In genomic region chr1:26887125-26887524, GRCh38 we compare ENCODE assay signal across 9 cellular contexts. TPM values are rescaled to one million over a fixed set of nuclear protein-coding genes. Genes with fewer than 3 reads are reported as not detected.
DNase-seq lines count a peak whose midpoint lies in the region; ATAC-seq and TF ChIP-seq lines count a peak whose summit lies in the region.
"Had no signal": no experiment of that assay in that cellular context is flagged by ENCODE, and none has a peak within 500 bp of the region (broad histone marks: within the 10 kb centered on the region; RNA-seq: fewer than 3 reads in every experiment).

No MANE protein-coding gene starts in this region.

- H3K27me3 ChIP-seq in CD4-positive, alpha-beta T cell (ENCODE audit: control insufficient read depth, insufficient read depth, low read length): no peaks in the 10 kb centered on the region
- no peaks in the 10 kb centered on the region for H3K27me3 ChIP-seq in right lobe of liver

- TF ChIP-seq CTCF in CD4-positive, alpha-beta T cell (IDR thresholded peaks at IDR 0.05): peak; percentile 31
- TF ChIP-seq CTCF in HFF-Myc (IDR thresholded peaks at IDR 0.05; ENCODE audit: low read depth, low read length, missing control alignments) (peak; percentile 60), right lobe of liver (IDR thresholded peaks at IDR 0.05) (peak; percentile 21 to 46 (median 44))

- peaks cover 44% of the 10 kb centered on the region for H3K4me1 Mint-ChIP-seq in CD4-positive, alpha-beta T cell (ENCODE audit: low read depth)
- H3K4me1 Mint-ChIP-seq in activated naive CD8-positive, alpha-beta T cell (ENCODE audit: low read depth): peaks cover 31% of the 10 kb centered on the region

- H3K27ac Mint-ChIP-seq in CD4-positive, alpha-beta T cell: peak overlapping the region; percentile 75
- peak overlapping the region; percentile 66 for H3K27ac Mint-ChIP-seq in activated naive CD8-positive, alpha-beta T cell

- peak overlapping the region; percentile 90 for H3K4me3 Mint-ChIP-seq in CD4-positive, alpha-beta T cell
- H3K4me3 Mint-ChIP-seq in activated naive CD8-positive, alpha-beta T cell: peak overlapping the region; percentile 73

- no CpG with 5 or more reads among the region's 1 CpG for WGBS in right lobe of liver (ENCODE audit: insufficient coverage, low coverage, low lambda C conversion rate, missing lambda C conversion rate)

- no peaks in the 10 kb centered on the region for H3K9me3 ChIP-seq in CD4-positive, alpha-beta T cell (ENCODE audit: control insufficient read depth, low read length)
- no peaks in the 10 kb centered on the region for H3K9me3 ChIP-seq in right lobe of liver

- intact Hi-C loops in CD4-positive, alpha-beta T cell (cut with DNase I, micrococcal nuclease): no loop called here
- intact Hi-C loops in right lobe of liver (cut with DNase I): loop anchor here in 1 of 2 donors (5.0 kb wide), 1 partner anchor 35 kb away; no protein-coding TSS in a partner anchor

- POLR2A ChIA-PET in CD4-positive, alpha-beta T cell (lab: Charles Lee): interaction anchor here (1.3 kb wide), 1 partner anchor 22 kb away, joined by 6 read pairs; no protein-coding TSS in a partner anchor
- POLR2A ChIA-PET in HEK293T (lab: Yijun Ruan, JAX): interaction anchor here (6.0 kb wide), 1 partner anchor 12 kb away, joined by 64 read pairs; the partner anchor contains the start of gene GPATCH3

- no peaks in the 10 kb centered on the region for H3K9me3 Mint-ChIP-seq in CD4-positive, alpha-beta T cell
- H3K9me3 Mint-ChIP-seq in activated naive CD8-positive, alpha-beta T cell (ENCODE audit: low read depth): no peaks in the 10 kb centered on the region

- H3K4me3 ChIP-seq in HFF-Myc (replicated peaks; ENCODE audit: low read depth, low read length) (no peak overlapping the region), right lobe of liver (no peak overlapping the region)

- CTCF ChIA-PET in CD4-positive, alpha-beta T cell (lab: Charles Lee): interaction anchor here (1.1 to 1.6 kb wide), 4 partner anchors 12 to 32 kb away, joined by 3 to 4 read pairs (median 4); no protein-coding TSS in a partner anchor
- CTCF ChIA-PET in HEK293T (lab: Yijun Ruan, JAX): interaction anchor here (0.8 kb wide), 2 partner anchors 11 to 22 kb away, joined by 3 to 7 read pairs; no protein-coding TSS in a partner anchor

- no peaks in the 10 kb centered on the region for H3K27me3 Mint-ChIP-seq in CD4-positive, alpha-beta T cell
- no peaks in the 10 kb centered on the region for H3K27me3 Mint-ChIP-seq in activated naive CD8-positive, alpha-beta T cell

- H3K27ac ChIP-seq in CD4-positive, alpha-beta T cell (ENCODE audit: low read depth, low read length): no peak overlapping the region
- H3K27ac ChIP-seq in right lobe of liver: no peak overlapping the region

- H3K36me3 ChIP-seq in right lobe of liver: peaks cover 0 to 69% (median 24%) of the 10 kb centered on the region in 4 donors

- peaks cover 88% of the 10 kb centered on the region for H3K36me3 Mint-ChIP-seq in CD4-positive, alpha-beta T cell (ENCODE audit: low read depth)
- H3K36me3 Mint-ChIP-seq in activated naive CD8-positive, alpha-beta T cell: peaks cover 5% of the 10 kb centered on the region

- DNase-seq in CD4-positive, alpha-beta T cell: no peak
- no peak for DNase-seq in HFF-Myc (ENCODE audit: extremely low read depth, low read depth)
- peak in 1 of 3 donors; percentile 7 for DNase-seq in right lobe of liver
- DNase-seq in LoVo (ENCODE audit: low spot score): no peak
- no peak for DNase-seq in HEK293T (ENCODE audit: extremely low spot score)
- no peak for DNase-seq in HuH-7.5 (ENCODE audit: low spot score)

- no peak for ATAC-seq in CD4-positive, alpha-beta T cell (ENCODE audit: poor library complexity)
- ATAC-seq in right lobe of liver (no peak), HG03342 (IDR thresholded peaks at IDR 0.05; ENCODE audit: unreplicated experiment) (no peak)

- H3K4me1 ChIP-seq in right lobe of liver: peaks cover 0 to 14% (median 0%) of the 10 kb centered on the region in 4 donors

- TF ChIP-seq POLR2A in right lobe of liver (IDR thresholded peaks at IDR 0.05): no peak

TF ChIP-seq in HEK293T, 16 proteins besides CTCF, POLR2A, EP300 and RAD21:
- TF ChIP-seq ELF4 (IDR thresholded peaks at IDR 0.05): no peak
- TF ChIP-seq ARNT (IDR thresholded peaks at IDR 0.05): no peak
- no peak for TF ChIP-seq CTBP1 (IDR thresholded peaks at IDR 0.05; ENCODE audit: borderline replicate concordance)
- no peak for TF ChIP-seq FOXK2 (IDR thresholded peaks at IDR 0.05)
- TF ChIP-seq L3MBTL2 (conservative IDR thresholded peaks at IDR 0.05): no peak
- TF ChIP-seq FOXA1 (IDR thresholded peaks at IDR 0.05): no peak
- TF ChIP-seq ZNF384 (IDR thresholded peaks at IDR 0.05): no peak
- no peak for TF ChIP-seq SP1 (IDR thresholded peaks at IDR 0.05)
- TF ChIP-seq SUZ12 (IDR thresholded peaks at IDR 0.05): no peak
- no peak for TF ChIP-seq TARDBP (IDR thresholded peaks at IDR 0.05)
- no peak for TF ChIP-seq HDGF (IDR thresholded peaks at IDR 0.05; ENCODE audit: borderline replicate concordance)
- no peak for TF ChIP-seq PKNOX1 (IDR thresholded peaks at IDR 0.05)
- no peak for TF ChIP-seq LEF1 (IDR thresholded peaks at IDR 0.05; ENCODE audit: borderline replicate concordance)
- TF ChIP-seq FOXM1 (IDR thresholded peaks at IDR 0.05; ENCODE audit: borderline replicate concordance): no peak
- TF ChIP-seq NFRKB (IDR thresholded peaks at IDR 0.05): no peak
- no peak for TF ChIP-seq BHLHE40 (IDR thresholded peaks at IDR 0.05; ENCODE audit: borderline replicate concordance)

RNA-seq across cellular contexts. Expression of gene GPN2, which starts 3.0 kb away (rescaled TPM):
- 10 to 100 TPM; 42.0 to 44.4 TPM for total RNA-seq in CD4-positive, alpha-beta T cell
- total RNA-seq in right lobe of liver: 10 to 100 TPM in 4 of 6 experiments, 1 to 10 TPM in 2; 5.6 to 18.3 (median 15.3) TPM

RNA-seq across cellular contexts. Expression of gene GPATCH3, which starts 13.1 kb away (rescaled TPM):
- 10 to 100 TPM; 30.2 to 32.4 TPM for total RNA-seq in CD4-positive, alpha-beta T cell
- total RNA-seq in right lobe of liver: 1 to 10 TPM; 6.0 to 8.1 (median 7.1) TPM

RNA-seq across cellular contexts. Expression of gene SFN, which starts 24.2 kb away (rescaled TPM):
- 1 to 10 TPM; 1.2 to 2.0 TPM for total RNA-seq in CD4-positive, alpha-beta T cell
- 1 to 10 TPM in 3 of 6 experiments, not detected in 3; 2.2 to 2.5 (median 2.5) TPM for total RNA-seq in right lobe of liver
- total RNA-seq: skeletal muscle tissue had no signal

RNA-seq across cellular contexts. Expression of gene NR0B2, which starts 26.6 kb away (rescaled TPM):
- not detected for total RNA-seq in CD4-positive, alpha-beta T cell
- total RNA-seq in right lobe of liver: 10 to 100 TPM; 25.6 to 69.6 (median 43.0) TPM
- total RNA-seq: skeletal muscle tissue had no signal

RNA-seq across cellular contexts. Expression of gene NUDC, which starts 34.4 kb away (rescaled TPM):
- 10 to 100 TPM; 43.0 to 44.6 TPM for total RNA-seq in CD4-positive, alpha-beta T cell
- total RNA-seq in right lobe of liver: 10 to 100 TPM; 40.9 to 60.8 (median 48.4) TPM
